8 cellular contexts compared by ENCODE assay signal in the genomic region with DNA sequence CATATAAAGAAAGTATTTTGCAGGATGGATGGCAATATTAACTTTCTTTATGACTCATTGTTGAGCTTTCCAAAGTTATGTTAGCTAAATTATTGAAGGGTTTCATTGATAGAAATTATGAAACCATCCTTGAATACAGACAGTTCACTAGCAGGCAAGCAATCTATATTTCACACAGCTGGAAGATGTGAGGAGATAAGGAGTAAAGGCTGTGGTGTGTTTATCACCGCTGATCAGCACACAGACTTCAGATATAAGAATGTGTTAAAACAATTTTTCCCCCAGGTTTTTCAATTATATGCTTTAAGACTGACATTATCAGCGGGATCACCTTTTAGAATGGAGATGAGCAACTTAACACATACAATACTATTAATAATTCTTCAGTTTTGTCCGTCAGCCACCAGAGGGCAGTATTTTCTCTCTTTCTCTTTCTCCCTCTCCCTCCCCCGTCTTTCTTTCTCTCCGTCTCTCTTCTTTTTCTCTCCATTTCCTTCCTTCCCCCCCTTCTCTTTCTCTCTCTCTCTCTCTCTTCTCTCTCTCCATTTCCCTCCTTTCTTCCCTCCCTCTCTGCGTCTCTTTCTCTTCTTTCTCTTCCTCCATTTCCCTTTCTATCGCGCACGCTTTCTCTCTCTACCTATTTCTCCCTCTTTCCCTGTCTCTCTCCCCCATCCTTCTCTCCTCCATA.
DNase-seq lines count a peak whose midpoint lies in the region; ATAC-seq, FAIRE-seq and TF ChIP-seq lines count a peak whose summit lies in the region.

No MANE protein-coding gene starts in this region.

- H3K9me3 ChIP-seq in Karpas-422 (ENCODE audit: low read length) (no peaks in the 10 kb centered on the region), RWPE2 (ENCODE audit: severe bottlenecking) (no peaks in the 10 kb centered on the region)

- H3K27me3 ChIP-seq in Karpas-422 (ENCODE audit: low read length) (no peaks in the 10 kb centered on the region), RWPE2 (ENCODE audit: insufficient read depth, poor library complexity, severe bottlenecking) (no peaks in the 10 kb centered on the region)

- peak; percentile 51 for TF ChIP-seq CTCF in AG09319 (IDR thresholded peaks at IDR 0.05; ENCODE audit: low read depth, low read length)
- TF ChIP-seq CTCF in RWPE2 (IDR thresholded peaks at IDR 0.05; ENCODE audit: poor library complexity, severe bottlenecking) = peak; percentile 77

- DNase-seq in AG09319 (ENCODE audit: extremely low read depth, low read depth) = no peak
- DNase-seq in GM18507 (ENCODE audit: extremely low spot score, insufficient read length, low read depth) = peak; percentile 18
- DNase-seq in Karpas-422 = peak; percentile 76
- no peak for DNase-seq in RWPE2 (ENCODE audit: low spot score)
- DNase-seq in central memory CD4-positive, alpha-beta T cell = peak; percentile 42
- peak; percentile 22 for DNase-seq in stimulated activated CD8-positive, alpha-beta memory T cell treated with anti-CD3 and anti-CD28 coated beads, Interleukin-12 subunit alpha, Interleukin-12 subunit beta, amount 100 ng/mL, for 1 hour (ENCODE audit: low read depth)
- DNase-seq in NK-92 (lab: John Stamatoyannopoulos, UW; ENCODE audit: unreplicated experiment) = no peak

- H3K9ac ChIP-seq in Karpas-422 (ENCODE audit: low read length) = no peak overlapping the region

- 0 out of 3 replicates have a peak, but pooled peaks have one; percentile 53 for ATAC-seq in RWPE2 (ENCODE audit: low read depth)

- H3K4me1 ChIP-seq in Karpas-422 (ENCODE audit: low read length) (no peaks in the 10 kb centered on the region), RWPE2 (ENCODE audit: insufficient read depth, poor library complexity, severe bottlenecking) (no peaks in the 10 kb centered on the region)

- no peaks in the 10 kb centered on the region for H3K79me2 ChIP-seq in Karpas-422 (ENCODE audit: low read length)

- H3K36me3 ChIP-seq in Karpas-422 (ENCODE audit: insufficient read depth, low read length) (no peaks in the 10 kb centered on the region), RWPE2 (ENCODE audit: low read depth) (no peaks in the 10 kb centered on the region)

- no peak overlapping the region for H3K4me2 ChIP-seq in Karpas-422 (ENCODE audit: low read depth, low read length, poor library complexity, severe bottlenecking)

- H3K4me3 ChIP-seq in Karpas-422 (ENCODE audit: low read length) (no peak overlapping the region), RWPE2 (ENCODE audit: severe bottlenecking) (peak overlapping the region; percentile 26)

- H3K27ac ChIP-seq in Karpas-422 (ENCODE audit: low read length) = no peak overlapping the region
- no peak overlapping the region for H3K27ac ChIP-seq in RWPE2 (ENCODE audit: poor library complexity, severe bottlenecking)

- FAIRE-seq in GM18507 (lab: Jason Lieb, UNC) (peak; percentile 82), islet of Langerhans (lab: Jason Lieb, UNC) (peak; percentile 97)

- H4K20me1 ChIP-seq in Karpas-422 (ENCODE audit: insufficient read depth, low read depth, low read length) = no peaks in the 10 kb centered on the region

- H3K9me2 ChIP-seq in Karpas-422 (replicated peaks; ENCODE audit: insufficient read depth, low read length) = no peaks in the 10 kb centered on the region

- no peak overlapping the region for H2AFZ ChIP-seq in Karpas-422 (ENCODE audit: low read length)

Comparison
In these comparisons a context has a peak if more than half of its experiments do, and no peak if none do; other contexts are left out.
1. DNase-seq: peak in GM18507 (single experiment), Karpas-422 (single experiment), central memory CD4-positive, alpha-beta T cell (single experiment) and stimulated activated CD8-positive, alpha-beta memory T cell treated with anti-CD3 and anti-CD28 coated beads, Interleukin-12 subunit alpha, Interleukin-12 subunit beta, amount 100 ng/mL, for 1 hour (single experiment); none in AG09319 (single experiment), RWPE2 (single experiment) and NK-92 (single experiment).